ENCODE assay signal across 8 cellular contexts in genomic region chr12:122366685-122367475, GRCh38. TPM values are rescaled to one million over a fixed set of nuclear protein-coding genes. Genes with fewer than 3 reads are reported as not detected.
DNase-seq lines count a peak whose midpoint lies in the region; ATAC-seq lines count a peak whose summit lies in the region.

No MANE protein-coding gene starts in this region.

- H3K9me3 Mint-ChIP-seq in activated naive CD8-positive, alpha-beta T cell treated with anti-CD3 and anti-CD28 coated beads for 36 hours, result no peaks in the 10 kb centered on the region
- no peaks in the 10 kb centered on the region for H3K9me3 Mint-ChIP-seq in immature natural killer cell

- peaks cover 10% of the 10 kb centered on the region for H3K36me3 Mint-ChIP-seq in activated naive CD8-positive, alpha-beta T cell treated with anti-CD3 and anti-CD28 coated beads for 36 hours
- H3K36me3 Mint-ChIP-seq in immature natural killer cell, result peaks cover 0 to 12% (median 7%) of the 10 kb centered on the region in 3 donors

- H3K27ac ChIP-seq in skin epidermis, result peak overlapping the region in 15 of 21 experiments; percentile 3 to 77 (median 62)

- no peaks in the 10 kb centered on the region for H3K27me3 Mint-ChIP-seq in activated naive CD8-positive, alpha-beta T cell treated with anti-CD3 and anti-CD28 coated beads for 36 hours
- H3K27me3 Mint-ChIP-seq in immature natural killer cell (ENCODE audit: low read depth in 3 of 3), result peaks cover 0 to 2% (median 0%) of the 10 kb centered on the region in 3 donors

- H3K4me3 Mint-ChIP-seq in activated naive CD8-positive, alpha-beta T cell treated with anti-CD3 and anti-CD28 coated beads for 36 hours, result no peak overlapping the region
- no peak overlapping the region for H3K4me3 Mint-ChIP-seq in immature natural killer cell

- peak overlapping the region; percentile 84 for H3K27ac Mint-ChIP-seq in activated naive CD8-positive, alpha-beta T cell treated with anti-CD3 and anti-CD28 coated beads for 36 hours
- peak overlapping the region in 3 of 6 donors; percentile 17 to 40 (median 19) for H3K27ac Mint-ChIP-seq in immature natural killer cell

- ATAC-seq in HG02678 (IDR thresholded peaks at IDR 0.05; ENCODE audit: unreplicated experiment) (no peak), GM19455 (IDR thresholded peaks at IDR 0.05; ENCODE audit: unreplicated experiment) (no peak)

- no peak overlapping the region for H3K4me3 ChIP-seq in skin epidermis

- peaks cover 14% of the 10 kb centered on the region for H3K4me1 Mint-ChIP-seq in activated naive CD8-positive, alpha-beta T cell treated with anti-CD3 and anti-CD28 coated beads for 36 hours
- peaks cover 6 to 20% of the 10 kb centered on the region in 2 donors for H3K4me1 Mint-ChIP-seq in immature natural killer cell

- DNase-seq in stimulated activated CD4-positive, alpha-beta T cell treated with anti-CD3 and anti-CD28 coated beads, Interleukin-1b, Interleukin-23, amount 100 ng/mL, for 48 hours, result peak; percentile 23
- no peak for DNase-seq in stimulated activated CD4-positive, alpha-beta T cell treated with anti-CD3 and anti-CD28 coated beads, Interleukin-12 subunit alpha, Interleukin-12 subunit beta, amount 100 ng/mL, for 4 hours
- DNase-seq in activated naive CD8-positive, alpha-beta T cell treated with anti-CD3 and anti-CD28 coated beads for 36 hours, result no peak
- peak; percentile 80 for DNase-seq in hepatic stellate cell (ENCODE audit: low spot score)
- DNase-seq in immature natural killer cell, result no peak

RNA-seq across cellular contexts. Expression of gene CLIP1, which starts 55.6 kb away (rescaled TPM):
- 10 to 100 TPM; 32.4 to 33.9 TPM for total RNA-seq in activated naive CD8-positive, alpha-beta T cell treated with anti-CD3 and anti-CD28 coated beads for 36 hours
- 10 to 100 TPM in 1 of 3 donors, 1 to 10 TPM in 2; 1.4 to 30.6 (median 9.5) TPM for polyA plus RNA-seq in immature natural killer cell

Comparison
In these comparisons a context has a peak if more than half of its experiments do, and no peak if none do; other contexts are left out.
1. DNase-seq: peak in stimulated activated CD4-positive, alpha-beta T cell treated with anti-CD3 and anti-CD28 coated beads, Interleukin-1b, Interleukin-23, amount 100 ng/mL, for 48 hours (single experiment) and hepatic stellate cell (single experiment); none in stimulated activated CD4-positive, alpha-beta T cell treated with anti-CD3 and anti-CD28 coated beads, Interleukin-12 subunit alpha, Interleukin-12 subunit beta, amount 100 ng/mL, for 4 hours (single experiment), activated naive CD8-positive, alpha-beta T cell treated with anti-CD3 and anti-CD28 coated beads for 36 hours (single experiment) and immature natural killer cell (0 of 3).